In the genomic region with DNA sequence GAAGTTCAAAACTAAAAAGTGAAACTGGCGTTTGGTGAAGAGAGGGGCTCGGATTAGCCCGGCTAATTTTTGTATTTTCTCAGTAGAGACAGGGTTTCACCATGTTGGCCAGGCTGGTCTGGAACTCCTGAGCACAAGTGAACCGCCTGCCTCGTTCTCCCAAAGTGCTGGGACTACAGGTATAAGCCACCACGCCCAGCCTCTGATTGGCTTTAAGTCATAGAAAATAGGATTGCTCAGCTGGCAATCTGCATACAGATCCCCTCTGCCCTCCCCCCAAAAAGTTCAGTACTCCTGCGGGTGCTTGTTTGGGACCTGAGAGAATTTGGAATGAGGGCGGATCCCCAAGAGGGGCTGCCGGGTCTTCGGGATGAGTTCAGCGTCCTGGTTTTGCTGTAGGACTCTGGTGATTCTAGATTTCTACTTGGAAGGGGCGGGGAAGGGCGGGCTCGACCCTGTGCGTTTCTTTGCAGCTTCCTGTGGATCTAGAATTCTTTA, we compare ENCODE assay signal across 1 cellular context.
TF ChIP-seq lines count a peak whose summit lies in the region.

No MANE protein-coding gene starts in this region.

TF ChIP-seq in HCT116, 20 proteins besides CTCF, POLR2A, EP300 and RAD21 (continued from another document):
- no peak for TF ChIP-seq ZBTB33 (IDR thresholded peaks at IDR 0.05; ENCODE audit: extremely low read depth, insufficient replicate concordance, low read length)
